In genomic region chr6:90375681-90376439, GRCh38 we compare ENCODE assay signal across 9 cellular contexts.
DNase-seq lines count a peak whose midpoint lies in the region; ATAC-seq, FAIRE-seq and TF ChIP-seq lines count a peak whose summit lies in the region.
"Had no signal": no experiment of that assay in that cellular context is flagged by ENCODE, and none has a peak within 500 bp of the region (broad histone marks: within the 10 kb centered on the region; RNA-seq: fewer than 3 reads in every experiment).

No MANE protein-coding gene starts in this region.

- intact Hi-C loops in posterior vena cava (cut with DNase I), result loop anchor here in 1 of 2 donors (10.0 kb wide), 1 partner anchor 281 kb away; no protein-coding TSS in a partner anchor

- TF ChIP-seq CTCF in keratinocyte (optimal IDR thresholded peaks at IDR 0.05 in 1 of 3, IDR thresholded peaks at IDR 0.05 in 1 of 3, conservative IDR thresholded peaks at IDR 0.05 in 1 of 3; ENCODE audit: extremely low read depth in 1 of 3, insufficient read depth in 2 of 3, low read length in 3 of 3), result no peak

- H2AFZ ChIP-seq in keratinocyte (ENCODE audit: control insufficient read depth, low read length), result no peak overlapping the region

- H3K4me3 ChIP-seq in adipocyte (ENCODE audit: low read length) (peak overlapping the region; percentile 4), keratinocyte (ENCODE audit: control insufficient read depth in 2 of 3, extremely low read depth in 1 of 3, insufficient read depth in 2 of 3, low read depth in 1 of 3, low read length in 3 of 3) (no peak overlapping the region)

- H3K9me1 ChIP-seq in keratinocyte (ENCODE audit: control insufficient read depth, extremely low read depth, insufficient read depth, low read length), result no peaks in the 10 kb centered on the region

- no peak overlapping the region for H3K27ac ChIP-seq in keratinocyte (ENCODE audit: control insufficient read depth, insufficient read depth, low read length)

- H3K9me3 ChIP-seq in adipocyte (ENCODE audit: control insufficient read depth, low read length), result no peaks in the 10 kb centered on the region
- H3K9me3 ChIP-seq in keratinocyte (ENCODE audit: control insufficient read depth, low read depth, low read length), result no peaks in the 10 kb centered on the region

- no peaks in the 10 kb centered on the region for H3K79me2 ChIP-seq in keratinocyte (ENCODE audit: control insufficient read depth, insufficient read depth, low read length)

- DNase-seq in Kasumi-1 (lab: John Stamatoyannopoulos, UW), result peak; percentile 8 to 17
- DNase-seq in adipocyte (ENCODE audit: low read depth), result peak; percentile 28
- no peak for DNase-seq in keratinocyte (ENCODE audit: low read depth, low spot score)
- DNase-seq in urothelium cell line (ENCODE audit: low spot score), result peak; percentile 15
- DNase-seq in putamen (ENCODE audit: low spot score), result no peak
- DNase-seq in posterior vena cava (ENCODE audit: low spot score), result no peak
- DNase-seq: activated CD8-positive, alpha-beta memory T cell treated with anti-CD3 and anti-CD28 coated beads, Interleukin-2, amount 10 ng/mL, durations not matched to agents 7 days and 5 days; NCI-H524 had no signal

- peak; percentile 34 for FAIRE-seq in keratinocyte (lab: Jason Lieb, UNC)
- no peak for FAIRE-seq in urothelium cell line (lab: Jason Lieb, UNC)

- H3K36me3 ChIP-seq in adipocyte (ENCODE audit: control insufficient read depth, insufficient read depth, low read length, severe bottlenecking) (no peaks in the 10 kb centered on the region), keratinocyte (ENCODE audit: control insufficient read depth in 2 of 2, extremely low read depth in 1 of 2, insufficient read depth in 2 of 2, low read length in 2 of 2) (no peaks in the 10 kb centered on the region)

- dilution Hi-C loops in keratinocyte (cut with MboI; ENCODE audit: extremely low pct_ligation_motif_present, low sequenced_read_pairs), result no loop called here

- H3K4me1 ChIP-seq in adipocyte (ENCODE audit: control insufficient read depth, insufficient read depth, low read length), result peaks cover 14% of the 10 kb centered on the region
- H3K4me1 ChIP-seq in keratinocyte (ENCODE audit: control insufficient read depth, extremely low read depth, insufficient read depth, low read length), result peaks cover 11% of the 10 kb centered on the region

- H3K9ac ChIP-seq in adipocyte (ENCODE audit: low read length) (no peak overlapping the region), keratinocyte (ENCODE audit: control insufficient read depth, extremely low read depth, insufficient read depth, low read length) (no peak overlapping the region)

- H4K20me1 ChIP-seq in keratinocyte (ENCODE audit: control insufficient read depth, extremely low read depth, insufficient read depth, low read length), result no peaks in the 10 kb centered on the region

- no peak for ATAC-seq in GM18511 (IDR thresholded peaks at IDR 0.05; ENCODE audit: unreplicated experiment)
- ATAC-seq: activated CD8-positive, alpha-beta memory T cell treated with anti-CD3 and anti-CD28 coated beads, Interleukin-2, amount 10 ng/mL, durations not matched to agents 7 days and 5 days had no signal

- no peaks in the 10 kb centered on the region for H3K27me3 ChIP-seq in adipocyte (replicated peaks; ENCODE audit: control insufficient read depth, insufficient read depth, low read length)
- H3K27me3 ChIP-seq in keratinocyte (ENCODE audit: control insufficient read depth, extremely low read depth, insufficient read depth, low read length), result no peaks in the 10 kb centered on the region

- peak overlapping the region; percentile 53 for H3K4me2 ChIP-seq in keratinocyte (ENCODE audit: control insufficient read depth, extremely low read depth, insufficient read depth, low read depth, low read length)

Comparison
In these comparisons a context has a peak if more than half of its experiments do, and no peak if none do; other contexts are left out.
1. DNase-seq: peak in Kasumi-1 (2 of 2), adipocyte (single experiment) and urothelium cell line (single experiment); none in keratinocyte (single experiment), putamen (single experiment) and posterior vena cava (single experiment).